ENCODE assay signal across 8 cellular contexts in genomic region chr1:83134322-83135014, GRCh38.
A peak's percentile ranks its signal among the peaks of the same experiment; 100 is the strongest.
DNase-seq lines count a peak whose midpoint lies in the region; ATAC-seq, FAIRE-seq and TF ChIP-seq lines count a peak whose summit lies in the region.
"Not testable (repeated sequence)": the region's sequence is repeated elsewhere in the genome, so short reads cannot be mapped to it uniquely, and the experiment has no call there.

No MANE protein-coding gene starts in this region.

- not testable (repeated sequence) for H3K9ac ChIP-seq in mammary epithelial cell (ENCODE audit: insufficient read depth, low read length); HepG2 (ENCODE audit: insufficient read depth, low read depth, low read length)

- 100% methylated on average over 1 of the region's 3 CpGs for WGBS in mammary epithelial cell (ENCODE audit: low coverage, missing lambda C conversion rate)
- 0% methylated on average over 1 of the region's 3 CpGs for WGBS in HepG2 (ENCODE audit: low lambda C conversion rate)

- not testable (repeated sequence) for H3K4me1 ChIP-seq in mammary epithelial cell (ENCODE audit: insufficient read depth, low read length); foreskin keratinocyte; HepG2 (ENCODE audit: insufficient read depth, low read length)

- ATAC-seq in WTC11: 0 out of 2 replicates have a peak, but pooled peaks have one; percentile 34
- peak; percentile 58 to 73 for ATAC-seq in activated naive CD4-positive, alpha-beta T cell treated with anti-CD3 and anti-CD28 coated beads, Interleukin-2, amount 50 U/mL, for 72 hours
- peak; percentile 29 for ATAC-seq in foreskin keratinocyte
- peak; percentile 42; the same call in 2 of the 3 replicates for ATAC-seq in HepG2
- ATAC-seq in stimulated activated effector memory CD8-positive, alpha-beta T cell treated with anti-CD3 and anti-CD28 coated beads, Interleukin-12 subunit alpha, Interleukin-12 subunit beta, amount 100 ng/mL, for 72 hours: peak; percentile 93

- H3K9me3 ChIP-seq in mammary epithelial cell (replicated peaks; ENCODE audit: insufficient read depth, low read length): not testable (repeated sequence)
- H3K9me3 ChIP-seq in HepG2 (ENCODE audit: low read length): peaks cover 28% of the 10 kb centered on the region

- H3K27me3 Mint-ChIP-seq in Calu3 (ENCODE audit: unreplicated experiment); WTC11 (ENCODE audit: low read depth): not testable (repeated sequence)

- not testable (repeated sequence) for TF ChIP-seq POLR2A in HepG2 (IDR thresholded peaks at IDR 0.05; ENCODE audit: insufficient read depth in 1 of 2, low read depth in 2 of 2, low read length in 2 of 2)

- not testable (repeated sequence) for H3K27ac ChIP-seq in mammary epithelial cell (ENCODE audit: insufficient read depth, low read depth, low read length); foreskin keratinocyte; HepG2 (ENCODE audit: extremely low read length, insufficient read depth, low read length)

- dilution Hi-C loops in mammary epithelial cell (cut with HindIII; ENCODE audit: low sequenced_read_pairs): not testable (repeated sequence)

- TF ChIP-seq EP300 in HepG2 (IDR thresholded peaks at IDR 0.05; ENCODE audit: low read depth in 2 of 2, low read length in 2 of 2); HepG2 (CRISPR knock-in tag; IDR thresholded peaks at IDR 0.05; ENCODE audit: borderline replicate concordance): not testable (repeated sequence)

- CTCF ChIA-PET in Calu3 (lab: Charles Lee); WTC11 (lab: Charles Lee); mammary epithelial cell (lab: Charles Lee; ENCODE audit: low non-redundant PET); HepG2 (lab: Yijun Ruan, JAX; ENCODE audit: low intra/inter-chr PET ratio, low total read pairs): not testable (repeated sequence)

- H3K36me3 ChIP-seq in mammary epithelial cell (ENCODE audit: insufficient read depth, low read length); HepG2 (replicated peaks in 1 of 2; ENCODE audit: control insufficient read depth in 1 of 2, insufficient read depth in 2 of 2, low read length in 2 of 2): not testable (repeated sequence)

- H3K4me3 ChIP-seq in mammary epithelial cell (replicated peaks in 1 of 3; ENCODE audit: insufficient read depth in 1 of 3, low read depth in 2 of 3, low read length in 3 of 3); HepG2 (replicated peaks in 1 of 3; ENCODE audit: insufficient read depth in 1 of 3, low read depth in 2 of 3, low read length in 3 of 3): not testable (repeated sequence)

- H2AFZ ChIP-seq in mammary epithelial cell (ENCODE audit: low read depth, low read length); HepG2 (ENCODE audit: low read length): not testable (repeated sequence)

- H3K4me2 ChIP-seq in mammary epithelial cell (ENCODE audit: insufficient read depth, low read depth, low read length); HepG2 (ENCODE audit: low read depth, low read length): not testable (repeated sequence)

- TF ChIP-seq RAD21 in HepG2 (CRISPR knock-in tag; IDR thresholded peaks at IDR 0.05): not testable (repeated sequence)

- not testable (repeated sequence) for H3K4me3 Mint-ChIP-seq in Calu3 (ENCODE audit: low read depth, unreplicated experiment); WTC11; stimulated activated effector memory CD8-positive, alpha-beta T cell treated with anti-CD3 and anti-CD28 coated beads, Interleukin-12 subunit alpha, Interleukin-12 subunit beta, amount 100 ng/mL, for 72 hours

- POLR2A ChIA-PET in WTC11 (lab: Charles Lee); HepG2 (lab: Yijun Ruan, JAX): not testable (repeated sequence)

- intact Hi-C loops in Calu3 (cut with micrococcal nuclease; ENCODE audit: unreplicated experiment); mammary epithelial cell (cut with micrococcal nuclease); HepG2 (cut with micrococcal nuclease; ENCODE audit: unreplicated experiment): not testable (repeated sequence)

- H3K79me2 ChIP-seq in mammary epithelial cell (ENCODE audit: insufficient read depth, low read length); HepG2 (ENCODE audit: insufficient read depth, low read length): not testable (repeated sequence)

- H3K27ac Mint-ChIP-seq in Calu3 (ENCODE audit: unreplicated experiment): peak overlapping the region; percentile 61
- not testable (repeated sequence) for H3K27ac Mint-ChIP-seq in WTC11; activated naive CD4-positive, alpha-beta T cell treated with anti-CD3 and anti-CD28 coated beads, Interleukin-2, amount 50 U/mL, for 72 hours; stimulated activated effector memory CD8-positive, alpha-beta T cell treated with anti-CD3 and anti-CD28 coated beads, Interleukin-12 subunit alpha, Interleukin-12 subunit beta, amount 100 ng/mL, for 72 hours

- H3K36me3 Mint-ChIP-seq in Calu3 (ENCODE audit: insufficient read depth, unreplicated experiment); WTC11; activated naive CD4-positive, alpha-beta T cell treated with anti-CD3 and anti-CD28 coated beads, Interleukin-2, amount 50 U/mL, for 72 hours; stimulated activated effector memory CD8-positive, alpha-beta T cell treated with anti-CD3 and anti-CD28 coated beads, Interleukin-12 subunit alpha, Interleukin-12 subunit beta, amount 100 ng/mL, for 72 hours: not testable (repeated sequence)

- not testable (repeated sequence) for H3K27me3 ChIP-seq in mammary epithelial cell (ENCODE audit: insufficient read depth, low read length); foreskin keratinocyte; HepG2 (ENCODE audit: control insufficient read depth in 1 of 2, insufficient read depth in 2 of 2, low read length in 2 of 2)

- not testable (repeated sequence) for H3K4me1 Mint-ChIP-seq in Calu3 (ENCODE audit: low read depth, unreplicated experiment); stimulated activated effector memory CD8-positive, alpha-beta T cell treated with anti-CD3 and anti-CD28 coated beads, Interleukin-12 subunit alpha, Interleukin-12 subunit beta, amount 100 ng/mL, for 72 hours
- H3K4me1 Mint-ChIP-seq in WTC11: peaks cover 23% of the 10 kb centered on the region

- peak; percentile 82 for FAIRE-seq in GM19239 (lab: Jason Lieb, UNC)
- peak; percentile 71 for FAIRE-seq in HepG2 (lab: Jason Lieb, UNC)

- not testable (repeated sequence) for H4K20me1 ChIP-seq in mammary epithelial cell (ENCODE audit: insufficient read depth, low read length); HepG2 (ENCODE audit: insufficient read depth, low read length)

- in situ Hi-C loops in mammary epithelial cell (cut with MboI; ENCODE audit: low sequenced_read_pairs in 2 of 2); HepG2 (cut with HindIII; ENCODE audit: extremely low pct_ligation_motif_present, low pct_unique_long_range_greater_than_20kb): not testable (repeated sequence)

- TF ChIP-seq CTCF in Calu3 (IDR thresholded peaks at IDR 0.05; ENCODE audit: unreplicated experiment); WTC11 (IDR thresholded peaks at IDR 0.05); mammary epithelial cell (conservative IDR thresholded peaks at IDR 0.05 in 1 of 2, IDR thresholded peaks at IDR 0.05 in 1 of 2; ENCODE audit: extremely low read depth in 1 of 2, insufficient read depth in 1 of 2, low read depth in 1 of 2, low read length in 2 of 2); foreskin keratinocyte (conservative IDR thresholded peaks at IDR 0.05); HepG2 (CRISPR knock-in tag; IDR thresholded peaks at IDR 0.05): not testable (repeated sequence)

- not testable (repeated sequence) for BruUV-seq in Calu3 (replicated peaks; lab: Mats Ljungman, UMichigan); HepG2 (replicated peaks; lab: Mats Ljungman, UMichigan)
- BruUV-seq in mammary epithelial cell (replicated peaks; lab: Mats Ljungman, UMichigan): TSS peak; percentile 83

- H3K9me3 Mint-ChIP-seq in Calu3 (ENCODE audit: low read depth, unreplicated experiment); activated naive CD4-positive, alpha-beta T cell treated with anti-CD3 and anti-CD28 coated beads, Interleukin-2, amount 50 U/mL, for 72 hours: not testable (repeated sequence)
- peaks cover 12% of the 10 kb centered on the region; the same call in 1 of the 2 replicates for H3K9me3 Mint-ChIP-seq in WTC11
- peaks cover 15% of the 10 kb centered on the region for H3K9me3 Mint-ChIP-seq in stimulated activated effector memory CD8-positive, alpha-beta T cell treated with anti-CD3 and anti-CD28 coated beads, Interleukin-12 subunit alpha, Interleukin-12 subunit beta, amount 100 ng/mL, for 72 hours

- DNase-seq in Calu3; GM19239 (ENCODE audit: insufficient read length, low spot score); WTC11 (ENCODE audit: low spot score); activated naive CD4-positive, alpha-beta T cell treated with anti-CD3 and anti-CD28 coated beads, Interleukin-2, amount 50 U/mL, for 72 hours (ENCODE audit: low spot score in 2 of 2); HepG2 (ENCODE audit: low spot score); stimulated activated effector memory CD8-positive, alpha-beta T cell treated with anti-CD3 and anti-CD28 coated beads, Interleukin-12 subunit alpha, Interleukin-12 subunit beta, amount 100 ng/mL, for 72 hours (ENCODE audit: low spot score in 2 of 2): not testable (repeated sequence)
- peak; percentile 34 for DNase-seq in mammary epithelial cell
- DNase-seq in foreskin keratinocyte: peak in 1 of 2 donors; percentile 5

Comparison
In these comparisons a context has a peak if more than half of its experiments do, and no peak if none do; other contexts are left out.
1. ATAC-seq: peak in every context shown above with its lines; median percentile 93 in stimulated activated effector memory CD8-positive, alpha-beta T cell treated with anti-CD3 and anti-CD28 coated beads, Interleukin-12 subunit alpha, Interleukin-12 subunit beta, amount 100 ng/mL, for 72 hours; 66 in activated naive CD4-positive, alpha-beta T cell treated with anti-CD3 and anti-CD28 coated beads, Interleukin-2, amount 50 U/mL, for 72 hours; 42 in HepG2; 34 in WTC11; 29 in foreskin keratinocyte.